In the genomic region with DNA sequence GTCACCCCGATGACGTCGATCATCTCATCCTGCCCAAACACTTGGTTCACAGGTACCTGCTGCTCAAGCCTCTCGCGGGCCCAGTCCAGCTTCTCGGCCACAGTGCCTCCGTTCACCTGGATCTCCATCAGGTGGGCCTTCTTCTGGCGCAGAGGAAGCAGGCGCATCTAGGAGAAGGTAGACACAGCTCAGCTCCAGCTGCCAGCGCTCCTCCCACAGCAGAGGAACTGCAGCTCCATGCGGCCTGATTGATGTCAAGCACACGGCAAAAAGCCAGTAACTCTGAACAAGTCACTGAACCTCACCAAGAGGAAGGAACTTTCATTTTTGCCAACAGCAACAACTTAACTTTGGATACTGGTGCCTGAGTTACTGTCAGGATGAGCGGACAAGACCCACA, we compare ENCODE assay signal across 8 cellular contexts. TPM values are rescaled to one million over a fixed set of nuclear protein-coding genes. Genes with fewer than 3 reads are reported as not detected.
A peak's percentile ranks its signal among the peaks of the same experiment; 100 is the strongest.
DNase-seq lines count a peak whose midpoint lies in the region; ATAC-seq, FAIRE-seq and TF ChIP-seq lines count a peak whose summit lies in the region.
"Had no signal": no experiment of that assay in that cellular context is flagged by ENCODE, and none has a peak within 500 bp of the region (broad histone marks: within the 10 kb centered on the region; RNA-seq: fewer than 3 reads in every experiment).

No MANE protein-coding gene starts in this region.

- H3K9me3 Mint-ChIP-seq in progenitor cell of endocrine pancreas (ENCODE audit: low read depth), result no peaks in the 10 kb centered on the region

- H3K9me1 ChIP-seq in endothelial cell of umbilical vein (replicated peaks; ENCODE audit: control insufficient read depth, extremely low read depth, insufficient read depth, low read length), result no peaks in the 10 kb centered on the region

- peaks cover 39% of the 10 kb centered on the region for H3K4me1 Mint-ChIP-seq in progenitor cell of endocrine pancreas (ENCODE audit: low read depth)

- H3K36me3 Mint-ChIP-seq in progenitor cell of endocrine pancreas (ENCODE audit: insufficient read depth), result peaks cover 54% of the 10 kb centered on the region

- TF ChIP-seq POLR2A in GM19193 (IDR thresholded peaks at IDR 0.05; ENCODE audit: extremely low read depth, insufficient read depth, insufficient read length), result peak; percentile 29
- peak; percentile 2 for TF ChIP-seq POLR2A in endothelial cell of umbilical vein (IDR thresholded peaks at IDR 0.05; ENCODE audit: low read depth, low read length)

- H3K9ac ChIP-seq in endothelial cell of umbilical vein (replicated peaks; ENCODE audit: extremely low read depth, insufficient read depth, low read length), result no peak overlapping the region

- H3K9me3 ChIP-seq in endothelial cell of umbilical vein (replicated peaks; ENCODE audit: control insufficient read depth, insufficient read depth, low read length), result no peaks in the 10 kb centered on the region

- ATAC-seq in HG03045 (IDR thresholded peaks at IDR 0.05; ENCODE audit: unreplicated experiment), result no peak

- no peak overlapping the region for H2AFZ ChIP-seq in endothelial cell of umbilical vein (ENCODE audit: low read depth, low read length)

- no peak for TF ChIP-seq CTCF in endothelial cell of umbilical vein (IDR thresholded peaks at IDR 0.05; ENCODE audit: extremely low read depth in 1 of 2, insufficient read depth in 1 of 2, low read depth in 1 of 2, low read length in 2 of 2)
- no peak for TF ChIP-seq CTCF in progenitor cell of endocrine pancreas (IDR thresholded peaks at IDR 0.05; ENCODE audit: unreplicated experiment)

- CTCF ChIA-PET in endothelial cell of umbilical vein (lab: Charles Lee), result interaction anchor here (0.6 to 5.9 kb wide), 15 partner anchors 9 to 546 kb away, joined by 3 to 52 read pairs (median 15); a partner anchor contains a TSS

- peak; percentile 29 for DNase-seq in RKO (ENCODE audit: low spot score)
- DNase-seq in endothelial cell of umbilical vein (ENCODE audit: low read depth, low spot score), result peak; percentile 30
- no peak for DNase-seq in progenitor cell of endocrine pancreas (ENCODE audit: low spot score, unreplicated experiment)
- DNase-seq in mesenteric fat pad (ENCODE audit: low spot score), result no peak
- DNase-seq in NCI-H2107 treated with DMSO at 0.1 percent for 48 hours (lab: John Stamatoyannopoulos, UW; ENCODE audit: unreplicated experiment), result no peak
- DNase-seq: NCI-H69 had no signal

- POLR2A ChIA-PET in endothelial cell of umbilical vein (lab: Charles Lee), result interaction anchor here (0.6 to 5.8 kb wide), 4 partner anchors 20 to 333 kb away, joined by 3 to 31 read pairs (median 6); a partner anchor contains a TSS

- peak overlapping the region in 2 of 3 experiments; percentile 12 to 39 for H3K4me3 ChIP-seq in endothelial cell of umbilical vein (replicated peaks in 1 of 3; ENCODE audit: insufficient read depth in 1 of 3, low read depth in 1 of 3, low read length in 3 of 3)

- H3K4me1 ChIP-seq in endothelial cell of umbilical vein (ENCODE audit: control insufficient read depth, extremely low read depth, insufficient read depth, low read length), result peaks cover 39% of the 10 kb centered on the region

- H3K27me3 Mint-ChIP-seq in progenitor cell of endocrine pancreas, result no peaks in the 10 kb centered on the region

- H3K4me2 ChIP-seq in endothelial cell of umbilical vein (ENCODE audit: insufficient read depth, low read length), result peak overlapping the region; percentile 83

- FAIRE-seq in endothelial cell of umbilical vein (lab: Jason Lieb, UNC), result no peak

- peak overlapping the region; percentile 85 for H3K27ac Mint-ChIP-seq in progenitor cell of endocrine pancreas

- no peaks in the 10 kb centered on the region for H3K27me3 ChIP-seq in endothelial cell of umbilical vein (ENCODE audit: control insufficient read depth in 2 of 2, insufficient read depth in 2 of 2, low read length in 2 of 2)

- peak overlapping the region; percentile 16 for H3K4me3 Mint-ChIP-seq in progenitor cell of endocrine pancreas (ENCODE audit: low read depth)

- H3K79me2 ChIP-seq in endothelial cell of umbilical vein (ENCODE audit: control insufficient read depth, insufficient read depth, low read length), result peaks cover 63% of the 10 kb centered on the region

- intact Hi-C loops in endothelial cell of umbilical vein (cut with micrococcal nuclease), result loop anchor here (10.0 kb wide), 1 partner anchor 311 kb away; no protein-coding TSS in a partner anchor

- H3K36me3 ChIP-seq in endothelial cell of umbilical vein (ENCODE audit: control insufficient read depth in 2 of 2, extremely low read depth in 1 of 2, insufficient read depth in 2 of 2, low read length in 2 of 2), result peaks cover 47 to 61% of the 10 kb centered on the region in 2 experiments

- no peaks in the 10 kb centered on the region for H4K20me1 ChIP-seq in endothelial cell of umbilical vein (replicated peaks; ENCODE audit: control insufficient read depth, extremely low read depth, insufficient read depth, low read length)

- BruUV-seq in endothelial cell of umbilical vein (replicated peaks; lab: Mats Ljungman, UMichigan), result no TSS peak

- dilution Hi-C loops in endothelial cell of umbilical vein (cut with MboI; ENCODE audit: extremely low pct_ligation_motif_present, low sequenced_read_pairs), result no loop called here

- no peak overlapping the region for H3K27ac ChIP-seq in endothelial cell of umbilical vein (ENCODE audit: insufficient read depth, low read depth, low read length)

TF ChIP-seq in endothelial cell of umbilical vein, 7 proteins besides CTCF, POLR2A, EP300 and RAD21:
- TF ChIP-seq, protein P1, sequence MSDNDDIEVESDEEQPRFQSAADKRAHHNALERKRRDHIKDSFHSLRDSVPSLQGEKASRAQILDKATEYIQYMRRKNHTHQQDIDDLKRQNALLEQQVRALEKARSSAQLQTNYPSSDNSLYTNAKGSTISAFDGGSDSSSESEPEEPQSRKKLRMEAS (IDR thresholded peaks at IDR 0.05; ENCODE audit: insufficient read depth, insufficient read length), result no peak
- TF ChIP-seq JUN (IDR thresholded peaks at IDR 0.05; ENCODE audit: borderline replicate concordance, insufficient read depth, insufficient read length, low read depth) (no peak), MYC (IDR thresholded peaks at IDR 0.05; ENCODE audit: low read depth, low read length) (no peak), EZH2 (IDR thresholded peaks at IDR 0.05; ENCODE audit: borderline replicate concordance, low read depth, low read length, severe bottlenecking) (no peak), POLR2AphosphoS5 (IDR thresholded peaks at IDR 0.05; ENCODE audit: insufficient read depth, low read depth, low read length) (no peak)
TF ChIP-seq in endothelial cell of umbilical vein: peak in this region for 0.

RNA-seq across cellular contexts. Expression of a gene that starts 4.0 kb away (rescaled TPM):
- total RNA-seq in endothelial cell of umbilical vein (1,954 and 2,068 TPM in 2 replicates), progenitor cell of endocrine pancreas (2,433 and 2,506 TPM in 2 replicates), mesenteric fat pad (1,402 TPM)
- 3,568 and 4,065 TPM in 2 replicates for polyA plus RNA-seq in endothelial cell of umbilical vein
- 5,025 and 5,056 TPM in 2 replicates for polyA plus RNA-seq in endothelial cell of umbilical vein (2011; cell fraction: cytosol; rRNA removed)
- 2,447 and 2,853 TPM in 2 replicates for polyA plus RNA-seq in endothelial cell of umbilical vein (2011; cell fraction: nucleus; rRNA removed)
- 2,388 and 3,163 TPM in 2 replicates for polyA plus RNA-seq in endothelial cell of umbilical vein (2012)
- polyA minus RNA-seq in endothelial cell of umbilical vein, result 1,732 and 1,760 TPM in 2 replicates
- 1,163 TPM for polyA minus RNA-seq in endothelial cell of umbilical vein (2011; cell fraction: cytosol; rRNA and poly(A)+ RNA removed)
- polyA minus RNA-seq in endothelial cell of umbilical vein (2011; cell fraction: nucleus; rRNA and poly(A)+ RNA removed), result 461 and 707 TPM in 2 replicates

RNA-seq across cellular contexts. Expression of a gene that starts 34.4 kb away (rescaled TPM):
- total RNA-seq in endothelial cell of umbilical vein (3.7 and 3.8 TPM in 2 replicates), progenitor cell of endocrine pancreas (36.8 and 38.0 TPM in 2 replicates), mesenteric fat pad (10.8 TPM)
- 10.2 and 16.5 TPM in 2 replicates for polyA plus RNA-seq in endothelial cell of umbilical vein
- polyA plus RNA-seq in endothelial cell of umbilical vein (2011; cell fraction: cytosol; rRNA removed), result 4.1 and 8.8 TPM in 2 replicates
- 7.7 and 13.1 TPM in 2 replicates for polyA plus RNA-seq in endothelial cell of umbilical vein (2011; cell fraction: nucleus; rRNA removed)
- 7.7 and 11.3 TPM in 2 replicates for polyA plus RNA-seq in endothelial cell of umbilical vein (2012)
- 2.4 and 3.5 TPM in 2 replicates for polyA minus RNA-seq in endothelial cell of umbilical vein
- polyA minus RNA-seq in endothelial cell of umbilical vein (2011; cell fraction: cytosol; rRNA and poly(A)+ RNA removed), result 5.1 TPM
- polyA minus RNA-seq in endothelial cell of umbilical vein (2011; cell fraction: nucleus; rRNA and poly(A)+ RNA removed), result 2.1 and 5.6 TPM in 2 replicates

Comparison
In these comparisons a context has a peak if more than half of its experiments do, and no peak if none do; other contexts are left out.
1. DNase-seq: peak in RKO (single experiment) and endothelial cell of umbilical vein (single experiment); none in progenitor cell of endocrine pancreas (single experiment), mesenteric fat pad (single experiment) and NCI-H2107 treated with DMSO at 0.1 percent for 48 hours (single experiment).